1 cellular context compared by ENCODE assay signal in genomic region chr6:3072798-3073197, GRCh38.
TF ChIP-seq lines count a peak whose summit lies in the region.

No MANE protein-coding gene starts in this region.

TF ChIP-seq in H1, 55 proteins besides CTCF, POLR2A, EP300 and RAD21:
- TF ChIP-seq BRCA1 (IDR thresholded peaks at IDR 0.05; ENCODE audit: low read depth, low read length) = no peak
TF ChIP-seq in H1: peak in this region for 0.
